Comparison of ENCODE assay signal across 25 cellular contexts in the genomic region with DNA sequence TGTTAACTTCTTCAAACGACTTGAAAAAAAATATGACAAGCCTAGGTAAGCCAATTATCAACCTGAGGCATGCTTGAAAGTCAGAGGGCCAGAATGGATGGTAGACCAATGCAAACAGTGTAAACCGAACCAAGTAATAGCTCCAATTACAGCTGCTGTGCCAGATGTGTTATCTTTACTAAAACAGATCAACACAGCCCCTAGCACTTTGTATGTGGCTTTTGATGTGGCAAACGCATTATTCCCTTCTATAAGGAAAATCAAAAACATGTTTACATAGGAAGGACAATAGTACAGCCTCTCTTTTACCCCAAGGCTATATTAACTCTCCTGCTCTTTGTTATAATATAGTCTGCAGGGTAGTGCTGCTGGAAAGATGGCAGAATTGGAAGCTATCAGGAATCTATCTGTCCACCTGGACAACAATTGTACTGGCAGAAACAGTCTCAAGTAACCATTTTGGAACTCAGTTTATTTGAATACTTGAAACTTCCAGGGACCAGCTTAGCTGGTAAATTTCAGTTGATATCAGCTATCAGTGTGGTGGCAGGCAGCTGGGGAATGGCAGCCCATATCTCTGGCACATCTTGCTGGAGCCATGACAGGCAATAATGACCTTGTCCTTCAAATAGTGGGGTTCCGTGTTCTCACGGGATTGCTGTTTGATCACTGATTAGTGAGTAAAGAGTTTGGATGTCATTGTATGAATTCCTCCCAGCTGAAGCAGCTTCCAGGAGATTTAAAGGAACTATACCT.
"Had no signal": no experiment of that assay in that cellular context is flagged by ENCODE, and none has a peak within 500 bp of the region (broad histone marks: within the 10 kb centered on the region; RNA-seq: fewer than 3 reads in every experiment).

No MANE protein-coding gene starts in this region.

- DNase-seq: activated B cell treated with CpG ODN at 0.5 μM for 24 hours; activated CD4-positive, alpha-beta T cell treated with anti-CD3 and anti-CD28 coated beads for 36 hours; activated CD4-positive, alpha-beta T cell treated with anti-CD3 and anti-CD28 coated beads, Interleukin-2, amount 50 U/mL, for 4 hours; activated CD8-positive, alpha-beta memory T cell treated with anti-CD3 and anti-CD28 coated beads, Interleukin-2, amount 50 U/mL, for 48 hours; activated naive CD4-positive, alpha-beta T cell; activated T-cell treated with anti-CD3 and anti-CD28 coated beads, Interleukin-2, amount 50 U/mL, for 4 hours; adrenal gland; brain microvascular endothelial cell; central memory CD4-positive, alpha-beta T cell; effector CD8-positive, alpha-beta T cell; left lung; naive thymus-derived CD8-positive, alpha-beta T cell; sigmoid colon; stimulated activated CD4-positive, alpha-beta T cell treated with anti-CD3 and anti-CD28 coated beads, Interleukin-15, amount 100 ng/mL, for 24 hours; stomach had no signal

- H3K9me3 Mint-ChIP-seq: activated T-helper 2 cell treated with anti-CD3 and anti-CD28 coated beads, Interferon-gamma antibody, Interleukin-2, Interleukin-4, amounts not matched to agents 10 μg/mL and 5 μg/mL and 100 μg/mL, durations not matched to agents 14 hours and 24 hours and 36 hours had no signal

- H3K27me3 ChIP-seq: adrenal gland, ascending aorta, brain microvascular endothelial cell, left lung, sigmoid colon, stomach, suprapubic skin, tibial nerve had no signal

- ATAC-seq: activated CD4-positive, alpha-beta T cell treated with anti-CD3 and anti-CD28 coated beads for 36 hours; activated T-cell treated with anti-CD3 and anti-CD28 coated beads, Interleukin-2, amount 50 U/mL, for 4 hours; esophagus mucosa; left lung; naive thymus-derived CD8-positive, alpha-beta T cell; stimulated activated memory B cell treated with anti-CD40 and anti-IgM and Interleukin-4, amounts not matched to agents 10 μg/mL and 1 μg/mL and 100 μg/mL, for 72 hours had no signal

- H3K4me1 Mint-ChIP-seq: activated B cell treated with CpG ODN at 0.5 μM for 24 hours; activated CD4-positive, alpha-beta T cell treated with anti-CD3 and anti-CD28 coated beads for 36 hours; mesothelial cell of epicardium; naive thymus-derived CD8-positive, alpha-beta T cell; stimulated activated memory B cell treated with anti-CD40 and anti-IgM and Interleukin-4, amounts not matched to agents 10 μg/mL and 1 μg/mL and 100 μg/mL, for 72 hours had no signal

- H3K36me3 ChIP-seq: adrenal gland, ascending aorta, brain microvascular endothelial cell, left lung, suprapubic skin had no signal

- H3K9me3 ChIP-seq: ascending aorta, left lung, stomach, suprapubic skin had no signal

- H3K27ac ChIP-seq: adrenal gland, ascending aorta, brain microvascular endothelial cell, left lung, stomach, suprapubic skin, tibial nerve had no signal

- H3K27me3 Mint-ChIP-seq: activated B cell treated with CpG ODN at 0.5 μM for 24 hours; activated CD4-positive, alpha-beta T cell treated with anti-CD3 and anti-CD28 coated beads for 36 hours; activated naive CD8-positive, alpha-beta T cell; stimulated activated memory B cell treated with anti-CD40 and anti-IgM and Interleukin-4, amounts not matched to agents 10 μg/mL and 1 μg/mL and 100 μg/mL, for 72 hours had no signal

- H3K27ac Mint-ChIP-seq: activated B cell treated with CpG ODN at 0.5 μM for 24 hours; activated CD4-positive, alpha-beta T cell treated with anti-CD3 and anti-CD28 coated beads for 36 hours; activated naive CD8-positive, alpha-beta T cell; activated T-helper 2 cell treated with anti-CD3 and anti-CD28 coated beads, Interferon-gamma antibody, Interleukin-2, Interleukin-4, amounts not matched to agents 10 μg/mL and 5 μg/mL and 100 μg/mL, durations not matched to agents 14 hours and 24 hours and 36 hours; mesothelial cell of epicardium; stimulated activated memory B cell treated with anti-CD40 and anti-IgM and Interleukin-4, amounts not matched to agents 10 μg/mL and 1 μg/mL and 100 μg/mL, for 72 hours had no signal

- H3K4me1 ChIP-seq: adrenal gland, ascending aorta, left lung, stomach, suprapubic skin, tibial nerve had no signal

- H3K4me3 Mint-ChIP-seq: activated B cell treated with CpG ODN at 0.5 μM for 24 hours; activated CD4-positive, alpha-beta T cell treated with anti-CD3 and anti-CD28 coated beads for 36 hours; activated naive CD8-positive, alpha-beta T cell; activated T-cell treated with anti-CD3 and anti-CD28 coated beads, Interleukin-2, amount 50 U/mL, for 4 hours; mesothelial cell of epicardium; naive thymus-derived CD8-positive, alpha-beta T cell; stimulated activated memory B cell treated with anti-CD40 and anti-IgM and Interleukin-4, amounts not matched to agents 10 μg/mL and 1 μg/mL and 100 μg/mL, for 72 hours had no signal

- H3K4me3 ChIP-seq: adrenal gland, ascending aorta, left lung, lung, sigmoid colon, smooth muscle cell, stomach, suprapubic skin, tibial nerve had no signal
